ENCODE assay signal across 20 cellular contexts in the genomic region with DNA sequence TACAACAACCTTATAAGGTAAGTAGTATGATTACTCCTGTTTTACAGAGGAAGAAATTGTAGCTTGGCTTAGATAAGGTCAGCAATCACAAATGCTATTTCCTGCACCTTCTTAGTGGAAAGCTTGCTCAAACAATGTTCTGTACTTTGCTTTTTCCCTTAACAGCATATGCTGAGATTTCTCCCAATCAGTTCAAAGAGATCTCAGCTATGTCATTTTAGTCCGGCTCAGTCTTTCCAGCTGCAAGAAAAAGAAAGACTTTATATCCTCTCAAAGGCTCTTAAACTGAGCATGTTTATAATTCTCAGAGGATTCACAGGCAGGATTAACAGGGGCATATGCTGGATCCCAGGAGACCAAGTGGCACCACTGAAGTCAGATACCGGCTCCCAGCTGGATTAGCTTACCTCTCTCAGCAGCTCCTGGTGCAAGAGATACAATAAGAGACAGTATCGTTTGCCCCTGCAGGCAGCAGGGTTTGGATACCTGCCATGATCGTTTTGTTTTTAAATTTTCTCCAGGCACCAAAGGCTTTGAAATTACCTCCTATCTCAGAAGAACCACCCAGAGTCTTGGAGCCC. TPM values are rescaled to one million over a fixed set of nuclear protein-coding genes. Genes with fewer than 3 reads are reported as not detected.
A peak's percentile ranks its signal among the peaks of the same experiment; 100 is the strongest.
DNase-seq lines count a peak whose midpoint lies in the region; ATAC-seq and TF ChIP-seq lines count a peak whose summit lies in the region.
"Had no signal": no experiment of that assay in that cellular context is flagged by ENCODE, and none has a peak within 500 bp of the region (broad histone marks: within the 10 kb centered on the region; RNA-seq: fewer than 3 reads in every experiment).

No MANE protein-coding gene starts in this region.

- H3K36me3 Mint-ChIP-seq in H9 (ENCODE audit: insufficient read depth in 1 of 3, low read depth in 3 of 3), result no peaks in the 10 kb centered on the region; a peak in 1 of 7 replicates
- H3K36me3 Mint-ChIP-seq: activated naive CD8-positive, alpha-beta T cell; CD4-positive, CD25-positive, alpha-beta regulatory T cell had no signal

- H2BK120ac ChIP-seq in H9 (ENCODE audit: low read depth, low read length, poor library complexity, severe bottlenecking), result no peak overlapping the region

- no peak overlapping the region for H3K4me2 ChIP-seq in H9 (ENCODE audit: insufficient read depth, insufficient read length, low read length)

- H3K79me1 ChIP-seq in H9 (ENCODE audit: insufficient read depth, low read depth, low read length, poor library complexity, severe bottlenecking), result no peaks in the 10 kb centered on the region

- no peaks in the 10 kb centered on the region for H3K23me2 ChIP-seq in H9 (ENCODE audit: insufficient read length, low read depth, low read length, poor library complexity, severe bottlenecking)

- H3K14ac ChIP-seq in H9 (ENCODE audit: insufficient read depth, low read length), result no peak overlapping the region

- H3K27ac Mint-ChIP-seq in H9, result 0 out of 7 replicates have a peak overlapping the region, but pooled peaks of 2 of the 3 experiments have one; percentile 16 to 28
- H3K27ac Mint-ChIP-seq: activated naive CD8-positive, alpha-beta T cell; CD4-positive, CD25-positive, alpha-beta regulatory T cell; progenitor cell of endocrine pancreas had no signal

- H3K36me3 ChIP-seq in BE2C, result no peaks in the 10 kb centered on the region
- H3K36me3 ChIP-seq: tibial artery had no signal

- H3K27ac ChIP-seq in H9 (ENCODE audit: insufficient read length, low read depth, low read length), result no peak overlapping the region
- H3K27ac ChIP-seq: tibial artery had no signal

- no peak overlapping the region for H2AFZ ChIP-seq in H9 (ENCODE audit: low read length)

- H4K20me1 ChIP-seq in H9 (ENCODE audit: control insufficient read depth, insufficient read depth, insufficient read length), result no peaks in the 10 kb centered on the region

- H2BK15ac ChIP-seq in H9 (ENCODE audit: low read depth, low read length), result no peak overlapping the region

- H3K9me3 Mint-ChIP-seq in H9, result 0 out of 5 replicates have a peak, but pooled peaks cover 0 to 5% of the 10 kb centered on the region in 2 experiments

- H3K4me3 ChIP-seq in BE2C (ENCODE audit: low read depth, low read length), result peak overlapping the region; percentile 27
- H3K4me3 ChIP-seq: tibial artery had no signal

- peaks cover 2% of the 10 kb centered on the region for H3K27me3 Mint-ChIP-seq in H9 (ENCODE audit: low read depth)

- no peak overlapping the region for H2BK5ac ChIP-seq in H9 (ENCODE audit: insufficient read length, low read length)

- H3K23ac ChIP-seq in H9 (ENCODE audit: insufficient read length, low read depth, low read length), result no peak overlapping the region

- ATAC-seq in GM21381 (IDR thresholded peaks at IDR 0.05; ENCODE audit: unreplicated experiment) (no peak), HG02610 (IDR thresholded peaks at IDR 0.05; ENCODE audit: unreplicated experiment) (no peak), HG03196 (IDR thresholded peaks at IDR 0.05; ENCODE audit: unreplicated experiment) (no peak)
- ATAC-seq: left colon had no signal

- no peaks in the 10 kb centered on the region for H3K27me3 ChIP-seq in BE2C
- H3K27me3 ChIP-seq in H9 (ENCODE audit: insufficient read depth, low read length), result no peaks in the 10 kb centered on the region
- H3K27me3 ChIP-seq: tibial artery had no signal

- H3K9me3 ChIP-seq in BE2C (no peaks in the 10 kb centered on the region), H9 (ENCODE audit: control insufficient read depth, low read depth, low read length) (no peaks in the 10 kb centered on the region)
- H3K9me3 ChIP-seq: tibial artery had no signal

- peak; percentile 76 for DNase-seq in BE2C
- no peak for DNase-seq in H9
- peak; percentile 93 for DNase-seq in NCI-H2171 (lab: John Stamatoyannopoulos, UW)
- DNase-seq in fibroblast of peridontal ligament (ENCODE audit: extremely low read depth), result peak; percentile 11
- DNase-seq in NCI-H146 (lab: John Stamatoyannopoulos, UW), result no peak
- DNase-seq: CD4-positive, CD25-positive, alpha-beta regulatory T cell; HCEC 1CT; left colon; NCI-H187 treated with DMSO at 0.1 percent for 48 hours; NCI-H526; stimulated activated naive CD4-positive, alpha-beta T cell treated with Interleukin-2 at 50 U/mL for 16 hours; tibial artery had no signal

- H3K4me1 Mint-ChIP-seq in H9, result peaks cover 35 to 42% of the 10 kb centered on the region in 2 experiments
- H3K4me1 Mint-ChIP-seq: CD4-positive, CD25-positive, alpha-beta regulatory T cell had no signal

- H2BK12ac ChIP-seq in H9 (ENCODE audit: insufficient read length, low read depth, low read length), result no peak overlapping the region

- no peaks in the 10 kb centered on the region for H3K79me2 ChIP-seq in H9 (ENCODE audit: insufficient read depth, low read length)

- H3K56ac ChIP-seq in H9 (ENCODE audit: insufficient read length, low read depth, low read length), result no peak overlapping the region

- H3K4me1 ChIP-seq in BE2C (peaks cover 20% of the 10 kb centered on the region), H9 (ENCODE audit: insufficient read depth, low read length) (peaks cover 5% of the 10 kb centered on the region; the same call in 1 of the 2 replicates)
- H3K4me1 ChIP-seq: tibial artery had no signal

- TF ChIP-seq CTCF in BE2C (IDR thresholded peaks at IDR 0.05; ENCODE audit: low read depth, low read length) (no peak; the same call in 1 of the 2 replicates), H9 (conservative IDR thresholded peaks at IDR 0.05) (no peak)

- H3K18ac ChIP-seq in H9 (ENCODE audit: insufficient read length, low read depth, low read length), result no peak overlapping the region

- WGBS in H9 (ENCODE audit: extremely low coverage, insufficient read length, low lambda C conversion rate), result no CpG with 5 or more reads among the region's 4 CpGs

- no peak overlapping the region for H3K9ac ChIP-seq in H9 (ENCODE audit: extremely low read depth, insufficient read length, low read length)

- no peak overlapping the region for H2BK20ac ChIP-seq in H9 (ENCODE audit: low read depth, low read length, poor library complexity, severe bottlenecking)

- H3K4ac ChIP-seq in H9 (ENCODE audit: low read depth, low read length), result no peak overlapping the region

- no peak overlapping the region for H4K91ac ChIP-seq in H9 (ENCODE audit: insufficient read length, low read depth, low read length)

- no peak overlapping the region for H2AK5ac ChIP-seq in H9 (ENCODE audit: insufficient read length, low read length)

- H3K4me3 Mint-ChIP-seq in H9, result no peak overlapping the region
- H3K4me3 Mint-ChIP-seq: activated naive CD8-positive, alpha-beta T cell; CD4-positive, CD25-positive, alpha-beta regulatory T cell had no signal

- H4K5ac ChIP-seq in H9 (ENCODE audit: insufficient read length, low read depth, low read length), result no peak overlapping the region

- no peak overlapping the region for H4K8ac ChIP-seq in H9 (replicated peaks; ENCODE audit: insufficient read length, low read depth, low read length)

- H3T11ph ChIP-seq in H9 (ENCODE audit: low read length), result no peak overlapping the region

RNA-seq across cellular contexts. Expression of gene KIAA2012, which starts 29.5 kb away (rescaled TPM):
- 0.43 TPM for polyA plus RNA-seq in BE2C (2012; ENCODE audit: insufficient read depth, insufficient read length, low read depth)
- total RNA-seq in H9 (2021), result not detected in 2 replicates
- total RNA-seq: CD4-positive, CD25-positive, alpha-beta regulatory T cell; chondrocyte; OCI-LY7; progenitor cell of endocrine pancreas had no signal
- polyA plus RNA-seq: CD4-positive, CD25-positive, alpha-beta regulatory T cell; neural cell had no signal

Comparison
In these comparisons a context has a peak if more than half of its experiments do, and no peak if none do; other contexts are left out.
1. DNase-seq: peak in BE2C (single experiment), NCI-H2171 (single experiment) and fibroblast of peridontal ligament (single experiment); none in H9 (single experiment) and NCI-H146 (single experiment).